1 cellular context compared by ENCODE assay signal in genomic region chr11:62125316-62125715, GRCh38.
TF ChIP-seq lines count a peak whose summit lies in the region.

No MANE protein-coding gene starts in this region.

TF ChIP-seq in WTC11, 78 proteins besides CTCF, POLR2A, EP300 and RAD21 (continued from another document):
- TF ChIP-seq ATF6 (CRISPR knock-in tag; IDR thresholded peaks at IDR 0.05) (no peak), SMAD4 (CRISPR knock-in tag; IDR thresholded peaks at IDR 0.05) (no peak), PRDM15 (CRISPR knock-in tag; IDR thresholded peaks at IDR 0.05) (no peak), NR1H2 (CRISPR knock-in tag; IDR thresholded peaks at IDR 0.05) (no peak), USF2 (CRISPR knock-in tag; IDR thresholded peaks at IDR 0.05) (no peak), ZNF232 (CRISPR knock-in tag; IDR thresholded peaks at IDR 0.05) (no peak), RORB (CRISPR knock-in tag; IDR thresholded peaks at IDR 0.05) (no peak), PREB (CRISPR knock-in tag; IDR thresholded peaks at IDR 0.05; ENCODE audit: borderline replicate concordance) (no peak), CDX4 (CRISPR knock-in tag; IDR thresholded peaks at IDR 0.05; ENCODE audit: borderline replicate concordance) (no peak), ZNF423 (CRISPR knock-in tag; IDR thresholded peaks at IDR 0.05) (no peak), ZNF671 (CRISPR knock-in tag; IDR thresholded peaks at IDR 0.05) (no peak), E2F5 (CRISPR knock-in tag; IDR thresholded peaks at IDR 0.05) (no peak), ETV6 (CRISPR knock-in tag; IDR thresholded peaks at IDR 0.05) (no peak), ZNF512 (CRISPR knock-in tag; IDR thresholded peaks at IDR 0.05; ENCODE audit: borderline replicate concordance) (no peak), ARID4B (CRISPR knock-in tag; IDR thresholded peaks at IDR 0.05; ENCODE audit: borderline replicate concordance) (no peak)
